ENCODE assay signal across 8 cellular contexts in genomic region chr5:611731-612486, GRCh38. TPM values are rescaled to one million over a fixed set of nuclear protein-coding genes. Genes with fewer than 3 reads are reported as not detected.
DNase-seq lines count a peak whose midpoint lies in the region; ATAC-seq and TF ChIP-seq lines count a peak whose summit lies in the region.

TSS of gene CEP72 (plus strand) at chr5:612340. CDS start at chr5:612362, 22 bp downstream.

- peak within 1 kb of the TSS; percentile 83 for H3K4me3 ChIP-seq in choroid plexus epithelial cell (ENCODE audit: low read depth, low read length)

- TF ChIP-seq CTCF in choroid plexus epithelial cell (conservative IDR thresholded peaks at IDR 0.05; ENCODE audit: low read depth, low read length), result no peak

- ATAC-seq in GM19035 (IDR thresholded peaks at IDR 0.05; ENCODE audit: unreplicated experiment) (peak; percentile 79), HG03342 (IDR thresholded peaks at IDR 0.05; ENCODE audit: unreplicated experiment) (peak; percentile 75), left lobe of liver (peak; percentile 96)

- DNase-seq in AG20443 (ENCODE audit: low spot score) (peak; percentile 100), NCI-H510A (lab: John Stamatoyannopoulos, UW) (peak; percentile 87), choroid plexus epithelial cell (ENCODE audit: low read depth) (peak; percentile 89), left lobe of liver (ENCODE audit: low spot score) (peak; percentile 92)
- peak; percentile 92 to 93 for DNase-seq in activated CD4-positive, alpha-beta T cell treated with anti-CD3 and anti-CD28 coated beads for 4 hours
- peak; percentile 94 to 96 for DNase-seq in stimulated activated CD4-positive, alpha-beta T cell treated with anti-CD3 and anti-CD28 coated beads, Interleukin-1b, Interleukin-23, amount 100 ng/mL, for 4 hours (ENCODE audit: low read depth in 2 of 2)

RNA-seq across cellular contexts. Expression of gene CEP72, which starts in this region (rescaled TPM):
- 4.7 TPM for total RNA-seq in left lobe of liver

Comparison
In these comparisons a context has a peak if more than half of its experiments do, and no peak if none do; other contexts are left out.
1. Peak in every context shown above with its lines: DNase-seq, ATAC-seq and H3K4me3 ChIP-seq.